18 cellular contexts compared by ENCODE assay signal in the genomic region with DNA sequence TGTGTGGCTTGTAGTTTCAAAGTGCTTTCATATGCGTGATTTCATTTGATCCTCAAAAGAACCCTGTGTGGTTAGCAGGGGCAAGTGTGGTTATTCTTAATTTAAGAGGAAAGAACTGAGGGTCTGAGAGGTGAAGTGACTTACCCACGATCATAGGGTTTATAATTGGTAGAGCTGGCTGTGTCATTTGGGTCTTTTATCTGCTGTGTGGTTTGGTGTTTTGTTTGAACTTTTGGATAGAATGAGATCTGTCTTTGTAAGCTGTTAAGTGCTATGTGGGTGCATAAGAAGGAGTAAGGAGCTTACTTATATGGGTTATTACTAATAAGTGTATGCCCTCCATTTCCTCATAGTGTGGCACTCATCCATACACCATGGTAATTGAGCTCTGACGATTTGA.
DNase-seq lines count a peak whose midpoint lies in the region; ATAC-seq, FAIRE-seq and TF ChIP-seq lines count a peak whose summit lies in the region.
"Had no signal": no experiment of that assay in that cellular context is flagged by ENCODE, and none has a peak within 500 bp of the region (broad histone marks: within the 10 kb centered on the region; RNA-seq: fewer than 3 reads in every experiment).

No MANE protein-coding gene starts in this region.

- H3K9me3 ChIP-seq in astrocyte (ENCODE audit: insufficient read depth, low read depth, low read length), result no peaks in the 10 kb centered on the region
- H3K9me3 ChIP-seq in osteoblast (ENCODE audit: low read depth, low read length), result no peaks in the 10 kb centered on the region
- no peaks in the 10 kb centered on the region for H3K9me3 ChIP-seq in small intestine (ENCODE audit: control insufficient read depth, low read depth)
- H3K9me3 ChIP-seq: MG63 had no signal

- TF ChIP-seq CTCF in astrocyte (IDR thresholded peaks at IDR 0.05; ENCODE audit: insufficient read depth, low read depth, low read length), result no peak
- no peak for TF ChIP-seq CTCF in osteoblast (IDR thresholded peaks at IDR 0.05; ENCODE audit: extremely low read depth, low read depth, low read length)

- ATAC-seq in stimulated activated naive CD8-positive, alpha-beta T cell treated with anti-CD3 and anti-CD28 coated beads, Interleukin-15, Interleukin-2, amounts not matched to agents 100 U/mL and 50 U/mL, for 24 hours, result peak; percentile 14
- no peak for ATAC-seq in stimulated activated naive CD8-positive, alpha-beta T cell treated with anti-CD3 and anti-CD28 coated beads, Interleukin-15, amount 100 ng/mL, for 72 hours

- H3K27me3 Mint-ChIP-seq in stimulated activated naive CD8-positive, alpha-beta T cell treated with anti-CD3 and anti-CD28 coated beads, Interleukin-15, amount 100 ng/mL, for 72 hours, result peaks cover 9% of the 10 kb centered on the region
- H3K27me3 Mint-ChIP-seq in astrocyte (ENCODE audit: low read depth, unreplicated experiment), result peaks cover 28% of the 10 kb centered on the region

- H3K4me3 ChIP-seq in astrocyte (ENCODE audit: insufficient read depth, low read depth, low read length), result no peak overlapping the region
- H3K4me3 ChIP-seq in osteoblast (ENCODE audit: insufficient read depth, low read length), result no peak overlapping the region
- no peak overlapping the region for H3K4me3 ChIP-seq in small intestine (ENCODE audit: low read depth in 1 of 2, low read length in 2 of 2)
- H3K4me3 ChIP-seq: MG63, PC-9 had no signal

- peak; percentile 58 for FAIRE-seq in astrocyte (lab: Jason Lieb, UNC)
- FAIRE-seq in small intestine (lab: Jason Lieb, UNC), result no peak
- FAIRE-seq: GM19239, H54 had no signal

- H3K27me3 ChIP-seq in astrocyte (ENCODE audit: insufficient read depth, low read length) (no peaks in the 10 kb centered on the region), osteoblast (ENCODE audit: insufficient read depth, low read length) (no peaks in the 10 kb centered on the region), small intestine (ENCODE audit: control insufficient read depth in 2 of 2, insufficient read depth in 2 of 2, low read length in 2 of 2) (no peaks in the 10 kb centered on the region)
- H3K27me3 ChIP-seq: MG63 had no signal

- H3K36me3 ChIP-seq in astrocyte (ENCODE audit: insufficient read depth, low read length) (no peaks in the 10 kb centered on the region), osteoblast (ENCODE audit: insufficient read depth, low read length) (no peaks in the 10 kb centered on the region), small intestine (ENCODE audit: control insufficient read depth in 2 of 2, insufficient read depth in 2 of 2, low read length in 2 of 2) (no peaks in the 10 kb centered on the region)
- H3K36me3 ChIP-seq: MG63 had no signal

- peak overlapping the region in 1 of 2 donors; percentile 2 for H3K27ac Mint-ChIP-seq in stimulated activated naive CD8-positive, alpha-beta T cell treated with anti-CD3 and anti-CD28 coated beads, Interleukin-15, amount 100 ng/mL, for 72 hours
- no peak overlapping the region for H3K27ac Mint-ChIP-seq in astrocyte (ENCODE audit: unreplicated experiment)
- H3K27ac Mint-ChIP-seq: CD14-positive monocyte had no signal

- no peak for DNase-seq in stimulated activated naive CD8-positive, alpha-beta T cell treated with anti-CD3 and anti-CD28 coated beads, Interleukin-15, Interleukin-2, amounts not matched to agents 100 U/mL and 50 U/mL, for 24 hours
- DNase-seq in stimulated activated naive CD8-positive, alpha-beta T cell treated with anti-CD3 and anti-CD28 coated beads, Interleukin-15, amount 100 ng/mL, for 72 hours, result no peak
- DNase-seq in astrocyte (ENCODE audit: low read depth) (no peak), osteoblast (ENCODE audit: insufficient read length, low spot score, missing footprints) (no peak), small intestine (no peak), globus pallidus (ENCODE audit: low spot score) (no peak)
- no peak for DNase-seq in NK-92 treated with Interleukin-12 subunit alpha and Interleukin-12 subunit beta, amount 100 ng/mL, for 24 hours (lab: John Stamatoyannopoulos, UW)
- DNase-seq: Karpas-422, MG63, NCI-H1092, NCI-H146, NCI-H2081, NCI-H510A, NCI-H774, PC-9 had no signal

- H3K4me2 ChIP-seq in astrocyte (ENCODE audit: low read length), result no peak overlapping the region
- no peak overlapping the region for H3K4me2 ChIP-seq in osteoblast (ENCODE audit: insufficient read depth, low read length)
- H3K4me2 ChIP-seq: PC-9 had no signal

- H3K9me3 Mint-ChIP-seq in stimulated activated naive CD8-positive, alpha-beta T cell treated with anti-CD3 and anti-CD28 coated beads, Interleukin-15, amount 100 ng/mL, for 72 hours, result no peaks in the 10 kb centered on the region
- no peaks in the 10 kb centered on the region for H3K9me3 Mint-ChIP-seq in astrocyte (ENCODE audit: unreplicated experiment)
- H3K9me3 Mint-ChIP-seq: CD14-positive monocyte had no signal

- no peak overlapping the region for H3K4me3 Mint-ChIP-seq in stimulated activated naive CD8-positive, alpha-beta T cell treated with anti-CD3 and anti-CD28 coated beads, Interleukin-15, amount 100 ng/mL, for 72 hours
- H3K4me3 Mint-ChIP-seq in astrocyte (ENCODE audit: unreplicated experiment), result no peak overlapping the region
- H3K4me3 Mint-ChIP-seq: CD14-positive monocyte had no signal

- H3K79me2 ChIP-seq in astrocyte (ENCODE audit: insufficient read depth, low read length), result no peaks in the 10 kb centered on the region
- H3K79me2 ChIP-seq in osteoblast (ENCODE audit: insufficient read depth, low read length), result peaks cover 21% of the 10 kb centered on the region

- H3K4me1 Mint-ChIP-seq in stimulated activated naive CD8-positive, alpha-beta T cell treated with anti-CD3 and anti-CD28 coated beads, Interleukin-15, amount 100 ng/mL, for 72 hours, result peaks cover 9% of the 10 kb centered on the region
- peaks cover 21% of the 10 kb centered on the region for H3K4me1 Mint-ChIP-seq in astrocyte (ENCODE audit: low read depth, unreplicated experiment)

- H3K4me1 ChIP-seq in astrocyte (ENCODE audit: insufficient read depth, low read length) (peaks cover 27% of the 10 kb centered on the region), osteoblast (ENCODE audit: insufficient read depth, low read length) (peaks cover 21% of the 10 kb centered on the region), small intestine (ENCODE audit: control insufficient read depth in 2 of 2, insufficient read depth in 1 of 2, low read depth in 1 of 2, low read length in 1 of 2) (no peaks in the 10 kb centered on the region)

- 73 to 82% (median 80%) methylated on average over 3 of the region's 3 CpGs for WGBS in small intestine, 3 donors

- H4K20me1 ChIP-seq in astrocyte (ENCODE audit: insufficient read depth, low read length) (no peaks in the 10 kb centered on the region), osteoblast (ENCODE audit: insufficient read depth, low read length) (no peaks in the 10 kb centered on the region)

- no peaks in the 10 kb centered on the region for H3K36me3 Mint-ChIP-seq in astrocyte (ENCODE audit: low read depth, unreplicated experiment)
- H3K36me3 Mint-ChIP-seq: CD14-positive monocyte had no signal

- H3K27ac ChIP-seq in astrocyte (ENCODE audit: low read depth, low read length) (no peak overlapping the region), osteoblast (ENCODE audit: low read depth, low read length) (peak overlapping the region; percentile 76), small intestine (ENCODE audit: low read depth in 1 of 2, low read length in 1 of 2) (no peak overlapping the region)
- H3K27ac ChIP-seq: PC-9 had no signal

- H2AFZ ChIP-seq in astrocyte (ENCODE audit: low read depth, low read length) (no peak overlapping the region), osteoblast (ENCODE audit: low read length) (no peak overlapping the region)
- H2AFZ ChIP-seq: PC-9 had no signal

- no peak overlapping the region for H3K9ac ChIP-seq in astrocyte (ENCODE audit: low read length)
